ENCODE assay signal across 32 cellular contexts in the genomic region with DNA sequence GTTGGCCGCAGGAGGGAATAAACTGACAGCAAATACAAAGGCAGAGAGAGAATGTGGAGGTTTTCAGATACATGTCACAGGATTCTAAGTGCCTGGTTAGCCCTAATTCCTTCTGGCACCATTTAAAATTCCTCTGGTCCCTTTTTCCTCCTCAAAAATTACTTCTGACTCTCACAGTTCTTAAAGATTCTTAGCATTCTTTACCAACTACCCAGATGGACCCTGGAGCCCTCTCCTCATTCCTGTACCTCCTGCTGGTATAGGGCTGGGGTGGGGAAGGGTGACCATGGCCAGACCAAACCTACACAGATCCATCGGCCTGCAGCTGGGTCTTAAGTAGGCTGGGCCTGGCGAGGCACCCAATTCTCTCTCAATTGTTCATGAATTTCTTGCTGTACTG. TPM values are rescaled to one million over a fixed set of nuclear protein-coding genes. Genes with fewer than 3 reads are reported as not detected.
"Had no signal": no experiment of that assay in that cellular context is flagged by ENCODE, and none has a peak within 500 bp of the region (broad histone marks: within the 10 kb centered on the region; RNA-seq: fewer than 3 reads in every experiment).

No MANE protein-coding gene starts in this region.

- H3K9me3 Mint-ChIP-seq: activated B cell treated with CpG ODN at 0.5 μM for 24 hours; activated naive CD4-positive, alpha-beta T cell treated with anti-CD3 and anti-CD28 coated beads, Interleukin-2, amount 10 ng/mL, durations not matched to agents 7 days and 5 days; activated naive CD8-positive, alpha-beta T cell treated with anti-CD3 and anti-CD28 coated beads, Interleukin-2, amount 10 ng/mL, durations not matched to agents 7 days and 5 days; activated T-helper 1 cell treated with anti-CD3 and anti-CD28 coated beads, Interleukin-12 subunit alpha, Interleukin-12 subunit beta, Interleukin-2, Interleukin-4 antibody, amounts not matched to agents 30 ng/mL and 10 ng/mL and 1 ng/mL, durations not matched to agents 14 hours and 24 hours and 36 hours; endodermal cell; naive thymus-derived CD8-positive, alpha-beta T cell; neural crest cell; stimulated activated memory B cell treated with anti-CD40 and anti-IgM and Interleukin-4, amounts not matched to agents 10 μg/mL and 1 μg/mL and 100 μg/mL, for 72 hours; stimulated activated naive CD8-positive, alpha-beta T cell treated with anti-CD3 and anti-CD28 coated beads, Interleukin-15, amount 100 ng/mL, for 72 hours; T-helper 2 cell treated with Interferon-gamma antibody and Interleukin-4, amounts not matched to agents 5 μg/mL and 100 μg/mL, for 36 hours had no signal

- ATAC-seq: esophagus mucosa; foreskin keratinocyte; heart left ventricle; left lobe of liver; lower lobe of right lung; naive thymus-derived CD8-positive, alpha-beta T cell; sciatic nerve; stimulated activated memory B cell treated with anti-CD40 and anti-IgM and Interleukin-4, amounts not matched to agents 10 μg/mL and 1 μg/mL and 100 μg/mL, for 72 hours; stimulated activated naive CD8-positive, alpha-beta T cell treated with anti-CD3 and anti-CD28 coated beads, Interleukin-15, amount 100 ng/mL, for 72 hours had no signal

- DNase-seq: activated B cell treated with CpG ODN at 0.5 μM for 24 hours; activated gamma-delta T cell; activated naive CD4-positive, alpha-beta T cell treated with anti-CD3 and anti-CD28 coated beads, Interleukin-2, amount 10 ng/mL, durations not matched to agents 7 days and 5 days; activated naive CD8-positive, alpha-beta T cell treated with anti-CD3 and anti-CD28 coated beads, Interleukin-2, amount 10 ng/mL, durations not matched to agents 7 days and 5 days; activated T-cell treated with anti-CD3 and anti-CD28 coated beads for 4 hours; brain microvascular endothelial cell; caudate nucleus; cortex of kidney; endodermal cell; foreskin keratinocyte; heart left ventricle; hypothalamus; kidney glomerular epithelial cell; lower lobe of right lung; mesenchymal stem cell; naive thymus-derived CD8-positive, alpha-beta T cell; posterior cingulate gyrus; stimulated activated CD4-positive, alpha-beta T cell treated with anti-CD3 and anti-CD28 coated beads, Interleukin-4, amount 100 ng/mL, for 24 hours; stimulated activated naive CD8-positive, alpha-beta T cell treated with anti-CD3 and anti-CD28 coated beads, Interleukin-15, amount 100 ng/mL, for 72 hours; tibial artery had no signal

- H3K27ac Mint-ChIP-seq: activated B cell treated with CpG ODN at 0.5 μM for 24 hours; activated naive CD4-positive, alpha-beta T cell treated with anti-CD3 and anti-CD28 coated beads, Interleukin-2, amount 10 ng/mL, durations not matched to agents 7 days and 5 days; activated naive CD8-positive, alpha-beta T cell treated with anti-CD3 and anti-CD28 coated beads, Interleukin-2, amount 10 ng/mL, durations not matched to agents 7 days and 5 days; activated T-helper 1 cell treated with anti-CD3 and anti-CD28 coated beads, Interleukin-12 subunit alpha, Interleukin-12 subunit beta, Interleukin-2, Interleukin-4 antibody, amounts not matched to agents 30 ng/mL and 10 ng/mL and 1 ng/mL, durations not matched to agents 14 hours and 24 hours and 36 hours; endodermal cell; stimulated activated memory B cell treated with anti-CD40 and anti-IgM and Interleukin-4, amounts not matched to agents 10 μg/mL and 1 μg/mL and 100 μg/mL, for 72 hours; stimulated activated naive CD8-positive, alpha-beta T cell treated with anti-CD3 and anti-CD28 coated beads, Interleukin-15, amount 100 ng/mL, for 72 hours; T-helper 2 cell treated with Interferon-gamma antibody and Interleukin-4, amounts not matched to agents 5 μg/mL and 100 μg/mL, for 36 hours had no signal

- H3K4me3 Mint-ChIP-seq: activated B cell treated with CpG ODN at 0.5 μM for 24 hours; activated naive CD4-positive, alpha-beta T cell treated with anti-CD3 and anti-CD28 coated beads, Interleukin-2, amount 10 ng/mL, durations not matched to agents 7 days and 5 days; activated naive CD8-positive, alpha-beta T cell treated with anti-CD3 and anti-CD28 coated beads, Interleukin-2, amount 10 ng/mL, durations not matched to agents 7 days and 5 days; activated T-helper 1 cell treated with anti-CD3 and anti-CD28 coated beads, Interleukin-12 subunit alpha, Interleukin-12 subunit beta, Interleukin-2, Interleukin-4 antibody, amounts not matched to agents 30 ng/mL and 10 ng/mL and 1 ng/mL, durations not matched to agents 14 hours and 24 hours and 36 hours; endodermal cell; naive thymus-derived CD8-positive, alpha-beta T cell; neural crest cell; stimulated activated memory B cell treated with anti-CD40 and anti-IgM and Interleukin-4, amounts not matched to agents 10 μg/mL and 1 μg/mL and 100 μg/mL, for 72 hours; stimulated activated naive CD8-positive, alpha-beta T cell treated with anti-CD3 and anti-CD28 coated beads, Interleukin-15, amount 100 ng/mL, for 72 hours; T-helper 2 cell treated with Interferon-gamma antibody and Interleukin-4, amounts not matched to agents 5 μg/mL and 100 μg/mL, for 36 hours had no signal

- H3K27ac ChIP-seq: ascending aorta, brain microvascular endothelial cell, foreskin keratinocyte, lower lobe of right lung, tibial artery had no signal

- H3K27me3 ChIP-seq: ascending aorta, brain microvascular endothelial cell, foreskin keratinocyte, heart left ventricle, tibial artery had no signal

- H3K4me3 ChIP-seq: ascending aorta, heart left ventricle, lower lobe of right lung, skin epidermis, tibial artery had no signal

- H3K4me1 ChIP-seq: foreskin keratinocyte had no signal

- H3K4me1 Mint-ChIP-seq: endodermal cell had no signal

- H3K9me3 ChIP-seq: ascending aorta, heart left ventricle, lower lobe of right lung, tibial artery had no signal

- H3K27me3 Mint-ChIP-seq: activated B cell treated with CpG ODN at 0.5 μM for 24 hours; activated naive CD4-positive, alpha-beta T cell treated with anti-CD3 and anti-CD28 coated beads, Interleukin-2, amount 10 ng/mL, durations not matched to agents 7 days and 5 days; activated naive CD8-positive, alpha-beta T cell treated with anti-CD3 and anti-CD28 coated beads, Interleukin-2, amount 10 ng/mL, durations not matched to agents 7 days and 5 days; naive thymus-derived CD8-positive, alpha-beta T cell; stimulated activated memory B cell treated with anti-CD40 and anti-IgM and Interleukin-4, amounts not matched to agents 10 μg/mL and 1 μg/mL and 100 μg/mL, for 72 hours; stimulated activated naive CD8-positive, alpha-beta T cell treated with anti-CD3 and anti-CD28 coated beads, Interleukin-15, amount 100 ng/mL, for 72 hours had no signal

RNA-seq across cellular contexts. Expression of gene KNCN, which starts 45.4 kb away (rescaled TPM):
- total RNA-seq: activated B cell treated with CpG ODN at 0.5 μM for 24 hours; activated naive CD8-positive, alpha-beta T cell treated with anti-CD3 and anti-CD28 coated beads, Interleukin-2, amount 10 ng/mL, durations not matched to agents 7 days and 5 days; activated T-helper 1 cell treated with anti-CD3 and anti-CD28 coated beads, Interleukin-12 subunit alpha, Interleukin-12 subunit beta, Interleukin-2, Interleukin-4 antibody, amounts not matched to agents 30 ng/mL and 10 ng/mL and 1 ng/mL, durations not matched to agents 14 hours and 24 hours and 36 hours; ascending aorta; chondrocyte; endodermal cell; esophagus mucosa; foreskin keratinocyte; heart left ventricle; left lobe of liver; lower lobe of right lung; naive thymus-derived CD8-positive, alpha-beta T cell; neural crest cell; omental fat pad; sciatic nerve; ureter had no signal
- polyA plus RNA-seq: foreskin keratinocyte; heart left ventricle; naive thymus-derived CD8-positive, alpha-beta T cell had no signal
